In genomic region chr10:132192991-132193670, GRCh38 we compare ENCODE assay signal across 1 cellular context.
TF ChIP-seq lines count a peak whose summit lies in the region.

No MANE protein-coding gene starts in this region.

TF ChIP-seq in WTC11, 78 proteins besides CTCF, POLR2A, EP300 and RAD21 (continued from another document):
- TF ChIP-seq ZNF425 (CRISPR knock-in tag; conservative IDR thresholded peaks at IDR 0.05) = no peak
- TF ChIP-seq, protein P1, sequence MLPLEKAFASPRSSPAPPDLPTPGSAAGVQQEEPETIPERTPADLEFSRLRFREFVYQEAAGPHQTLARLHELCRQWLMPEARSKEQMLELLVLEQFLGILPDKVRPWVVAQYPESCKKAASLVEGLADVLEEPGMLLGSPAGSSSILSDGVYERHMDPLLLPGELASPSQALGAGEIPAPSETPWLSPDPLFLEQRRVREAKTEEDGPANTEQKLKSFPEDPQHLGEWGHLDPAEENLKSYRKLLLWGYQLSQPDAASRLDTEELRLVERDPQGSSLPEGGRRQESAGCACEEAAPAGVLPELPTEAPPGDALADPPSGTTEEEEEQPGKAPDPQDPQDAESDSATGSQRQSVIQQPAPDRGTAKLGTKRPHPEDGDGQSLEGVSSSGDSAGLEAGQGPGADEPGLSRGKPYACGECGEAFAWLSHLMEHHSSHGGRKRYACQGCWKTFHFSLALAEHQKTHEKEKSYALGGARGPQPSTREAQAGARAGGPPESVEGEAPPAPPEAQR (CRISPR knock-in tag; IDR thresholded peaks at IDR 0.05) = no peak
- TF ChIP-seq JAZF1 (CRISPR knock-in tag; IDR thresholded peaks at IDR 0.05) = no peak
- TF ChIP-seq GTF2I (CRISPR knock-in tag; conservative IDR thresholded peaks at IDR 0.05) = no peak
- TF ChIP-seq, protein P2, sequence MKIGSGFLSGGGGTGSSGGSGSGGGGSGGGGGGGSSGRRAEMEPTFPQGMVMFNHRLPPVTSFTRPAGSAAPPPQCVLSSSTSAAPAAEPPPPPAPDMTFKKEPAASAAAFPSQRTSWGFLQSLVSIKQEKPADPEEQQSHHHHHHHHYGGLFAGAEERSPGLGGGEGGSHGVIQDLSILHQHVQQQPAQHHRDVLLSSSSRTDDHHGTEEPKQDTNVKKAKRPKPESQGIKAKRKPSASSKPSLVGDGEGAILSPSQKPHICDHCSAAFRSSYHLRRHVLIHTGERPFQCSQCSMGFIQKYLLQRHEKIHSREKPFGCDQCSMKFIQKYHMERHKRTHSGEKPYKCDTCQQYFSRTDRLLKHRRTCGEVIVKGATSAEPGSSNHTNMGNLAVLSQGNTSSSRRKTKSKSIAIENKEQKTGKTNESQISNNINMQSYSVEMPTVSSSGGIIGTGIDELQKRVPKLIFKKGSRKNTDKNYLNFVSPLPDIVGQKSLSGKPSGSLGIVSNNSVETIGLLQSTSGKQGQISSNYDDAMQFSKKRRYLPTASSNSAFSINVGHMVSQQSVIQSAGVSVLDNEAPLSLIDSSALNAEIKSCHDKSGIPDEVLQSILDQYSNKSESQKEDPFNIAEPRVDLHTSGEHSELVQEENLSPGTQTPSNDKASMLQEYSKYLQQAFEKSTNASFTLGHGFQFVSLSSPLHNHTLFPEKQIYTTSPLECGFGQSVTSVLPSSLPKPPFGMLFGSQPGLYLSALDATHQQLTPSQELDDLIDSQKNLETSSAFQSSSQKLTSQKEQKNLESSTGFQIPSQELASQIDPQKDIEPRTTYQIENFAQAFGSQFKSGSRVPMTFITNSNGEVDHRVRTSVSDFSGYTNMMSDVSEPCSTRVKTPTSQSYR (CRISPR knock-in tag; IDR thresholded peaks at IDR 0.05) = no peak
- TF ChIP-seq ATF6 (CRISPR knock-in tag; IDR thresholded peaks at IDR 0.05) = no peak
- no peak for TF ChIP-seq KAT7 (CRISPR knock-in tag; IDR thresholded peaks at IDR 0.05; ENCODE audit: borderline replicate concordance)
- no peak for TF ChIP-seq GABPB1 (CRISPR knock-in tag; IDR thresholded peaks at IDR 0.05)
- TF ChIP-seq CDX4 (CRISPR knock-in tag; IDR thresholded peaks at IDR 0.05; ENCODE audit: borderline replicate concordance) = no peak
- no peak for TF ChIP-seq E2F5 (CRISPR knock-in tag; IDR thresholded peaks at IDR 0.05)
- TF ChIP-seq ZBTB21 (CRISPR knock-in tag; IDR thresholded peaks at IDR 0.05; ENCODE audit: borderline replicate concordance) = no peak
- TF ChIP-seq HMGXB4 (CRISPR knock-in tag; IDR thresholded peaks at IDR 0.05) = no peak
- no peak for TF ChIP-seq NR1H2 (CRISPR knock-in tag; IDR thresholded peaks at IDR 0.05)
